Comparison of ENCODE assay signal across 8 cellular contexts in the genomic region with DNA sequence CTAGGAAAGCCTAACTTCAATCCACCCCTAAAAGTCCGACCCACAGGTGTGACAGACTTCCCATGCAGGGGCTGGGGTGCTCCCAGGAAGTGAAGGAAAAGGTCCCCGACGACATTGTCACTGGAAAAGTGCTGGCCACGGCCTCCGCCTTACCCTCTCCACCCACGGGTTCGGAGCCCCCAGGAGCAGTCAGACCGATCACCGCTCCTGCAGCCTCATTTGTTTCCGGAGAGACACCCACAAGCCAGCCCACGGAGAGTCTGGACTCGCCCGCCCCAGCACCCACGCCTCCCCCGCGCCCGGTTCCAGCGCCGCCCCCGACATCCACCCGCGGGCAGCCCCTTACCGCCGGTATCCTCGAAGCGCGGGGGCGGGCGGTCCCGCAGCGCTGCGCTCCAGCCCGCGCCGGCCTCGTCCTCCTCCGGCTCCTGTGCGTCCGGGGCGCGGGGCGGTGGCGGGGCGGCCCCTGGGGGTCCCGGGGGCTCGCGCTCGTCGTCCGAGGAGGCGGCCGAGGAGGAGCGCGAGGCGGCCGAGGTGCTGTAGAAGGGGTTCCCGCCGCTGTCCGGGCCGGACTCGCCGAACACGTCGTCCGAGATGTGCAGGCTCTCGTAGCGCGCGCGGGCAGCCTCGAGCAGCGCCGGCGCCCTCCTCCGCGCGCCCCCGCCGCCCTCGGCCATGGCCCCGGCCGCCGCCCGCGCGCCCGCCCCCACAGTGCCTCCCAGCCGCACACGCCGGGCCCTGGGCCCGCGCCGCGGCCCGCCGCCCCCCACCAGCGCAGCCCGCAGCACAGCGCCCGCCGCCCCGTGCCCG. TPM values are rescaled to one million over a fixed set of nuclear protein-coding genes. Genes with fewer than 3 reads are reported as not detected.
A peak's percentile ranks its signal among the peaks of the same experiment; 100 is the strongest.
DNase-seq lines count a peak whose midpoint lies in the region; ATAC-seq and TF ChIP-seq lines count a peak whose summit lies in the region.

No MANE protein-coding gene starts in this region.

- intact Hi-C loops in activated CD8-positive, alpha-beta T cell treated with anti-CD3 and anti-CD28 coated beads for 36 hours (cut with micrococcal nuclease) = no loop called here

- peaks cover 26% of the 10 kb centered on the region for H3K4me1 Mint-ChIP-seq in activated naive CD4-positive, alpha-beta T cell treated with anti-CD3 and anti-CD28 coated beads, Interleukin-2, amount 10 ng/mL, durations not matched to agents 7 days and 5 days
- H3K4me1 Mint-ChIP-seq in activated CD8-positive, alpha-beta T cell treated with anti-CD3 and anti-CD28 coated beads for 36 hours (ENCODE audit: low read depth) = peaks cover 9% of the 10 kb centered on the region

- peaks cover 44% of the 10 kb centered on the region for H3K27me3 ChIP-seq in iPS-20b (ENCODE audit: insufficient read depth, low read length)

- ATAC-seq in activated naive CD4-positive, alpha-beta T cell treated with anti-CD3 and anti-CD28 coated beads, Interleukin-2, amount 50 U/mL, for 72 hours = no peak
- ATAC-seq in activated CD8-positive, alpha-beta T cell treated with anti-CD3 and anti-CD28 coated beads for 36 hours = no peak
- ATAC-seq in GM18868 (IDR thresholded peaks at IDR 0.05; ENCODE audit: unreplicated experiment) = no peak

- peak overlapping the region; percentile 60 for H3K4me3 Mint-ChIP-seq in activated naive CD4-positive, alpha-beta T cell treated with anti-CD3 and anti-CD28 coated beads, Interleukin-2, amount 10 ng/mL, durations not matched to agents 7 days and 5 days
- peak overlapping the region; percentile 53 for H3K4me3 Mint-ChIP-seq in activated CD8-positive, alpha-beta T cell treated with anti-CD3 and anti-CD28 coated beads for 36 hours

- H3K9me3 ChIP-seq in iPS-20b (ENCODE audit: insufficient read depth, low read depth, low read length) = no peaks in the 10 kb centered on the region

- TF ChIP-seq CTCF in activated CD8-positive, alpha-beta T cell treated with anti-CD3 and anti-CD28 coated beads for 36 hours (IDR thresholded peaks at IDR 0.05) = no peak

- DNase-seq in activated naive CD4-positive, alpha-beta T cell treated with anti-CD3 and anti-CD28 coated beads, Interleukin-2, amount 10 ng/mL, durations not matched to agents 7 days and 5 days = no peak
- no peak for DNase-seq in activated naive CD4-positive, alpha-beta T cell treated with anti-CD3 and anti-CD28 coated beads, Interleukin-2, amount 50 U/mL, for 72 hours (ENCODE audit: low spot score in 2 of 2)
- no peak for DNase-seq in activated CD8-positive, alpha-beta T cell treated with anti-CD3 and anti-CD28 coated beads for 36 hours
- DNase-seq in NCI-H2171 treated with DMSO at 0.1 percent for 48 hours (lab: John Stamatoyannopoulos, UW) (no peak), DMS79 treated with DMSO at 0.1 percent for 48 hours (lab: John Stamatoyannopoulos, UW) (no peak)

- CTCF ChIA-PET in activated naive CD4-positive, alpha-beta T cell treated with anti-CD3 and anti-CD28 coated beads, Interleukin-2, amount 10 ng/mL, durations not matched to agents 7 days and 5 days (lab: Charles Lee) = no interaction called here
- CTCF ChIA-PET in activated CD8-positive, alpha-beta T cell treated with anti-CD3 and anti-CD28 coated beads for 36 hours (lab: Charles Lee) = no interaction called here

- H3K27ac Mint-ChIP-seq in activated naive CD4-positive, alpha-beta T cell treated with anti-CD3 and anti-CD28 coated beads, Interleukin-2, amount 10 ng/mL, durations not matched to agents 7 days and 5 days = no peak overlapping the region
- H3K27ac Mint-ChIP-seq in activated naive CD4-positive, alpha-beta T cell treated with anti-CD3 and anti-CD28 coated beads, Interleukin-2, amount 50 U/mL, for 72 hours = no peak overlapping the region
- H3K27ac Mint-ChIP-seq in activated CD8-positive, alpha-beta T cell treated with anti-CD3 and anti-CD28 coated beads for 36 hours = no peak overlapping the region

- H3K27ac ChIP-seq in iPS-20b (ENCODE audit: low read length) = no peak overlapping the region
- peak overlapping the region; percentile 20 for H3K27ac ChIP-seq in temporal lobe (ENCODE audit: low read depth, low read length)

- POLR2A ChIA-PET in activated CD8-positive, alpha-beta T cell treated with anti-CD3 and anti-CD28 coated beads for 36 hours (lab: Charles Lee) = no interaction called here

- H3K9ac ChIP-seq in iPS-20b (ENCODE audit: low read depth, low read length) = peak overlapping the region; percentile 23; the same call in 1 of the 2 replicates

- peaks cover 75% of the 10 kb centered on the region for H3K27me3 Mint-ChIP-seq in activated naive CD4-positive, alpha-beta T cell treated with anti-CD3 and anti-CD28 coated beads, Interleukin-2, amount 10 ng/mL, durations not matched to agents 7 days and 5 days
- H3K27me3 Mint-ChIP-seq in activated CD8-positive, alpha-beta T cell treated with anti-CD3 and anti-CD28 coated beads for 36 hours = peaks cover 63% of the 10 kb centered on the region

- H3K36me3 Mint-ChIP-seq in activated naive CD4-positive, alpha-beta T cell treated with anti-CD3 and anti-CD28 coated beads, Interleukin-2, amount 10 ng/mL, durations not matched to agents 7 days and 5 days = no peaks in the 10 kb centered on the region
- H3K36me3 Mint-ChIP-seq in activated naive CD4-positive, alpha-beta T cell treated with anti-CD3 and anti-CD28 coated beads, Interleukin-2, amount 50 U/mL, for 72 hours = peaks cover 6 to 23% of the 10 kb centered on the region in 2 donors
- no peaks in the 10 kb centered on the region for H3K36me3 Mint-ChIP-seq in activated CD8-positive, alpha-beta T cell treated with anti-CD3 and anti-CD28 coated beads for 36 hours (ENCODE audit: low read depth)

- H3K36me3 ChIP-seq in iPS-20b (ENCODE audit: insufficient read depth, low read depth, low read length) = no peaks in the 10 kb centered on the region

- H3K9me3 Mint-ChIP-seq in activated naive CD4-positive, alpha-beta T cell treated with anti-CD3 and anti-CD28 coated beads, Interleukin-2, amount 10 ng/mL, durations not matched to agents 7 days and 5 days = peaks cover under 1% of the 10 kb centered on the region
- H3K9me3 Mint-ChIP-seq in activated naive CD4-positive, alpha-beta T cell treated with anti-CD3 and anti-CD28 coated beads, Interleukin-2, amount 50 U/mL, for 72 hours = peaks cover 4% of the 10 kb centered on the region in 2 donors
- peaks cover 2% of the 10 kb centered on the region for H3K9me3 Mint-ChIP-seq in activated CD8-positive, alpha-beta T cell treated with anti-CD3 and anti-CD28 coated beads for 36 hours

- peak overlapping the region; percentile 79 for H3K4me3 ChIP-seq in iPS-20b (ENCODE audit: low read length)

- H3K4me1 ChIP-seq in iPS-20b (ENCODE audit: insufficient read depth, low read length) = peaks cover 54% of the 10 kb centered on the region

RNA-seq across cellular contexts. Expression of a gene that starts 0.7 kb away (rescaled TPM):
- under 1 TPM in 1 of 2 donors, not detected in 1; 0.10 TPM for total RNA-seq in activated naive CD4-positive, alpha-beta T cell treated with anti-CD3 and anti-CD28 coated beads, Interleukin-2, amount 50 U/mL, for 72 hours
- not detected for total RNA-seq in activated CD8-positive, alpha-beta T cell treated with anti-CD3 and anti-CD28 coated beads for 36 hours
- total RNA-seq in temporal lobe = 20.7 TPM

Comparison
In these comparisons a context has a peak if more than half of its experiments do, and no peak if none do; other contexts are left out.
1. RNA of a gene that starts 0.7 kb away (total RNA-seq): 20.7 TPM in temporal lobe (single experiment); 0.10 TPM in activated naive CD4-positive, alpha-beta T cell treated with anti-CD3 and anti-CD28 coated beads, Interleukin-2, amount 50 U/mL, for 72 hours and not detected in activated CD8-positive, alpha-beta T cell treated with anti-CD3 and anti-CD28 coated beads for 36 hours; every median in the first group is over 10 times any median in the second.